In the genomic region with DNA sequence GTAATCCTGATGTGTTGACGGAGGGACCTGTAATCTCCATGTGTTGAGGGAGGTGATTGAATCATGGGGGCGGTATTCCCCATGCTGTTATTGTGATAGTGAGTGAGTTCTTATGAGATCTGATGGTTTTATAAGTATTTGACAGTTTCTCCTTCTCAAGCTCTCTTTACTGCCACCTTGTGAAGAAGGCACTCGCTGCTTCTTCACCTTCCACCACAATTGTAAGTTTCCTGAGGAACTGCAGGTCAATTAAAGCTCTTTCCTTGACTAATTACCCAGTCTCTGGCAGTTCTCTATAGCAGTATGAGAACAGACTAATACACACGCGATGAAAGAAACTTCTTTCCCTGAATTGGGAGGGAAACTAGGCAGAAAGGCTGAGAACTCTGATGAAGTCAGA, we compare ENCODE assay signal across 9 cellular contexts.
DNase-seq lines count a peak whose midpoint lies in the region; ATAC-seq and TF ChIP-seq lines count a peak whose summit lies in the region.
"Had no signal": no experiment of that assay in that cellular context is flagged by ENCODE, and none has a peak within 500 bp of the region (broad histone marks: within the 10 kb centered on the region; RNA-seq: fewer than 3 reads in every experiment).

No MANE protein-coding gene starts in this region.

- H3K27ac ChIP-seq in osteoblast (ENCODE audit: low read depth, low read length) = no peak overlapping the region

- H3K79me2 ChIP-seq in osteoblast (ENCODE audit: insufficient read depth, low read length) = no peaks in the 10 kb centered on the region

- H3K4me1 ChIP-seq in osteoblast (ENCODE audit: insufficient read depth, low read length) = no peaks in the 10 kb centered on the region

- peaks cover 36% of the 10 kb centered on the region for H3K27me3 ChIP-seq in osteoblast (ENCODE audit: insufficient read depth, low read length)

- no peak overlapping the region for H3K4me2 ChIP-seq in osteoblast (ENCODE audit: insufficient read depth, low read length)

- DNase-seq in NCI-H69 (lab: John Stamatoyannopoulos, UW) (peak; percentile 53), choroid plexus epithelial cell (ENCODE audit: low read depth) (peak; percentile 68), osteoblast (ENCODE audit: insufficient read length, low spot score, missing footprints) (no peak), NCI-H2029 treated with DMSO at 0.1 percent for 48 hours (lab: John Stamatoyannopoulos, UW) (no peak), T-helper 2 cell (no peak)
- DNase-seq: activated CD8-positive, alpha-beta memory T cell treated with anti-CD3 and anti-CD28 coated beads for 24 hours; NCI-H1694 treated with DMSO at 0.1 percent for 48 hours had no signal

- H4K20me1 ChIP-seq in osteoblast (ENCODE audit: insufficient read depth, low read length) = no peaks in the 10 kb centered on the region

- no peaks in the 10 kb centered on the region for H3K9me3 ChIP-seq in osteoblast (ENCODE audit: low read depth, low read length)

- ATAC-seq in GM18502 (IDR thresholded peaks at IDR 0.05; ENCODE audit: poor library complexity, unreplicated experiment) = no peak

- no peak overlapping the region for H2AFZ ChIP-seq in osteoblast (ENCODE audit: low read length)

- H3K4me3 ChIP-seq in choroid plexus epithelial cell (ENCODE audit: low read depth, low read length) (no peak overlapping the region), osteoblast (ENCODE audit: insufficient read depth, low read length) (no peak overlapping the region)

- peak; percentile 26 for TF ChIP-seq CTCF in GM12873 (IDR thresholded peaks at IDR 0.05; ENCODE audit: insufficient read depth, low read depth, low read length, missing control alignments)
- peak; percentile 67 for TF ChIP-seq CTCF in choroid plexus epithelial cell (conservative IDR thresholded peaks at IDR 0.05; ENCODE audit: low read depth, low read length)
- TF ChIP-seq CTCF in osteoblast (IDR thresholded peaks at IDR 0.05; ENCODE audit: extremely low read depth, low read depth, low read length) = peak; percentile 51

- H3K36me3 ChIP-seq in osteoblast (ENCODE audit: insufficient read depth, low read length) = no peaks in the 10 kb centered on the region

Comparison
In these comparisons a context has a peak if more than half of its experiments do, and no peak if none do; other contexts are left out.
1. DNase-seq: peak in NCI-H69 (single experiment) and choroid plexus epithelial cell (single experiment); none in osteoblast (single experiment), NCI-H2029 treated with DMSO at 0.1 percent for 48 hours (single experiment) and T-helper 2 cell (0 of 5).
2. Peak in every context shown above with its lines, with median percentiles within 50 percentile points of each other: CTCF ChIP-seq.